In the genomic region with DNA sequence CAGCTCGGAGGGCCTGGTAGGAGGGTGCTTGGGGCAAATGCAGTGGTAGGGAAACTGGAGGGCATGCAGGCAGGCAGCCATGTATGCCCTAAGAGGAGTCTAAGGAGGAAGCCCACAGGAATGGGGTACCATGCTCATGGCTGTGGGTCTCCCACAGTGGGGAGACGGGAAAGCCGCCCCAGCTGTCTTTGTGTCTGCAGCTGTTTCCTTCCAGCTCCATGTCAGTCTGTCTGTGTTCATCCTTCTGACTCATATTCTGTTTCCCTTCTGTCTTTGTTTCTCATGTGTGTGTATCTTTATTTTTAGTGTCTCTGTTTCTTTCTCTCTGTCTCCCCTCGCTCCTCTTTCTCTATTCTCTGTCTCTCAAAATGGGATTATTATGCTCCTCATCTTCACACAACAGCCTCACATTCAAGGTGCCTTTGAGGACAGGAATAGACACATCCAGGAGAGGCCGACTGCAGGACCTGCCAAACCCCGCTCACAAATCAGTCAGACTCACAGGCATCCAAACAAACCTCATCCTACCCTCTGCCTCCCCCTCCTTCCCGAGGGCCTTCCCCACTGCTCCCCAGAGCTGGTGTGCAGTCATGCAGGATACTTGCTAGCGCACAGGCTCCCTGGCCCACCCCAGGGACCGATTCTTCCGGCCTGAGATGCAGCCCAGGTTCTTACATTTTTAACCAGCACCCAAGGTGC, we compare ENCODE assay signal across 16 cellular contexts.
DNase-seq lines count a peak whose midpoint lies in the region; ATAC-seq and TF ChIP-seq lines count a peak whose summit lies in the region.
"Had no signal": no experiment of that assay in that cellular context is flagged by ENCODE, and none has a peak within 500 bp of the region (broad histone marks: within the 10 kb centered on the region; RNA-seq: fewer than 3 reads in every experiment).

No MANE protein-coding gene starts in this region.

- no peak overlapping the region for H3K4me3 Mint-ChIP-seq in activated naive CD4-positive, alpha-beta T cell treated with anti-CD3 and anti-CD28 coated beads, Interleukin-2, amount 10 ng/mL, durations not matched to agents 7 days and 5 days
- H3K4me3 Mint-ChIP-seq in stimulated activated effector memory CD8-positive, alpha-beta T cell treated with anti-CD3 and anti-CD28 coated beads, Interleukin-12 subunit alpha, Interleukin-12 subunit beta, amount 100 ng/mL, for 72 hours, result no peak overlapping the region

- H3K36me3 Mint-ChIP-seq in activated naive CD4-positive, alpha-beta T cell treated with anti-CD3 and anti-CD28 coated beads, Interleukin-2, amount 10 ng/mL, durations not matched to agents 7 days and 5 days, result no peaks in the 10 kb centered on the region
- H3K36me3 Mint-ChIP-seq in stimulated activated effector memory CD8-positive, alpha-beta T cell treated with anti-CD3 and anti-CD28 coated beads, Interleukin-12 subunit alpha, Interleukin-12 subunit beta, amount 100 ng/mL, for 72 hours, result no peaks in the 10 kb centered on the region

- no peak for TF ChIP-seq CTCF in GM20000 (IDR thresholded peaks at IDR 0.05; ENCODE audit: extremely low read depth, missing control alignments)

- H3K27ac ChIP-seq in angular gyrus (ENCODE audit: low read depth, low read length), result peak overlapping the region; percentile 60
- H3K27ac ChIP-seq: C4-2B had no signal

- DNase-seq in activated naive CD4-positive, alpha-beta T cell treated with anti-CD3 and anti-CD28 coated beads, Interleukin-2, amount 10 ng/mL, durations not matched to agents 7 days and 5 days, result no peak
- no peak for DNase-seq in activated naive CD4-positive, alpha-beta T cell treated with anti-CD3 and anti-CD28 coated beads, Interleukin-2, amount 50 U/mL, for 16 hours
- DNase-seq in myocyte (ENCODE audit: low read depth) (peak; percentile 89), NCI-H187 treated with DMSO at 0.1 percent for 48 hours (lab: John Stamatoyannopoulos, UW) (no peak), NCI-H2081 treated with DMSO at 0.1 percent for 48 hours (lab: John Stamatoyannopoulos, UW) (no peak), GM20000 (ENCODE audit: low spot score) (no peak)
- DNase-seq in stimulated activated effector memory CD8-positive, alpha-beta T cell treated with anti-CD3 and anti-CD28 coated beads, Interleukin-12 subunit alpha, Interleukin-12 subunit beta, amount 100 ng/mL, for 72 hours (ENCODE audit: low spot score in 2 of 2), result no peak
- DNase-seq: 8988T, EL, KG1, NCI-H1092, NCI-H2171, NCI-H446 treated with DMSO at 0.1 percent for 48 hours, NCI-H748 treated with DMSO at 0.1 percent for 48 hours had no signal

- H3K4me1 Mint-ChIP-seq in activated naive CD4-positive, alpha-beta T cell treated with anti-CD3 and anti-CD28 coated beads, Interleukin-2, amount 10 ng/mL, durations not matched to agents 7 days and 5 days, result no peaks in the 10 kb centered on the region
- no peaks in the 10 kb centered on the region for H3K4me1 Mint-ChIP-seq in stimulated activated effector memory CD8-positive, alpha-beta T cell treated with anti-CD3 and anti-CD28 coated beads, Interleukin-12 subunit alpha, Interleukin-12 subunit beta, amount 100 ng/mL, for 72 hours

- no peaks in the 10 kb centered on the region for H3K9me3 Mint-ChIP-seq in activated naive CD4-positive, alpha-beta T cell treated with anti-CD3 and anti-CD28 coated beads, Interleukin-2, amount 10 ng/mL, durations not matched to agents 7 days and 5 days
- H3K9me3 Mint-ChIP-seq in stimulated activated effector memory CD8-positive, alpha-beta T cell treated with anti-CD3 and anti-CD28 coated beads, Interleukin-12 subunit alpha, Interleukin-12 subunit beta, amount 100 ng/mL, for 72 hours, result no peaks in the 10 kb centered on the region

- ATAC-seq in stimulated activated effector memory CD8-positive, alpha-beta T cell treated with anti-CD3 and anti-CD28 coated beads, Interleukin-12 subunit alpha, Interleukin-12 subunit beta, amount 100 ng/mL, for 72 hours, result peak; percentile 7

- CTCF ChIA-PET in activated naive CD4-positive, alpha-beta T cell treated with anti-CD3 and anti-CD28 coated beads, Interleukin-2, amount 10 ng/mL, durations not matched to agents 7 days and 5 days (lab: Charles Lee), result no interaction called here

- H3K27ac Mint-ChIP-seq in activated naive CD4-positive, alpha-beta T cell treated with anti-CD3 and anti-CD28 coated beads, Interleukin-2, amount 10 ng/mL, durations not matched to agents 7 days and 5 days, result peak overlapping the region; percentile 6
- H3K27ac Mint-ChIP-seq in stimulated activated effector memory CD8-positive, alpha-beta T cell treated with anti-CD3 and anti-CD28 coated beads, Interleukin-12 subunit alpha, Interleukin-12 subunit beta, amount 100 ng/mL, for 72 hours, result no peak overlapping the region

- H3K27me3 Mint-ChIP-seq in activated naive CD4-positive, alpha-beta T cell treated with anti-CD3 and anti-CD28 coated beads, Interleukin-2, amount 10 ng/mL, durations not matched to agents 7 days and 5 days, result peaks cover 6% of the 10 kb centered on the region
